ENCODE assay signal across 11 cellular contexts in genomic region chr21:36310016-36310415, GRCh38.
DNase-seq lines count a peak whose midpoint lies in the region; ATAC-seq, FAIRE-seq and TF ChIP-seq lines count a peak whose summit lies in the region.
"Had no signal": no experiment of that assay in that cellular context is flagged by ENCODE, and none has a peak within 500 bp of the region (broad histone marks: within the 10 kb centered on the region; RNA-seq: fewer than 3 reads in every experiment).

No MANE protein-coding gene starts in this region.

- FAIRE-seq in HTR-8/SVneo (lab: Jason Lieb, UNC), result no peak
- FAIRE-seq: A549 had no signal

- ATAC-seq in HG02885 (IDR thresholded peaks at IDR 0.05; ENCODE audit: poor library complexity, unreplicated experiment) (peak; percentile 89), SK-N-SH treated with all-trans-retinoic acid at 6 μM for 48 hours (no peak)
- peak; percentile 98 to 99 for ATAC-seq in activated CD4-positive, CD25-positive, alpha-beta regulatory T cell treated with anti-CD3 and anti-CD28 coated beads, Interleukin-2, amount 50 U/mL, for 24 hours
- ATAC-seq: A549, left ventricle myocardium superior had no signal

- peak; percentile 52 for DNase-seq in activated CD8-positive, alpha-beta memory T cell treated with anti-CD3 and anti-CD28 coated beads for 24 hours
- DNase-seq in activated CD8-positive, alpha-beta memory T cell treated with anti-CD3 and anti-CD28 coated beads, Interleukin-2, amount 50 U/mL, for 4 hours, result no peak
- peak in 2 of 3 donors; percentile 35 to 57 for DNase-seq in stimulated activated CD4-positive, alpha-beta T cell treated with anti-CD3 and anti-CD28 coated beads, TNF-alpha, amount 100 ng/mL, for 48 hours (ENCODE audit: low read depth in 3 of 3)
- DNase-seq in NCI-H748 (lab: John Stamatoyannopoulos, UW; ENCODE audit: unreplicated experiment), result no peak
- DNase-seq in HTR-8/SVneo (ENCODE audit: insufficient read length, low spot score), result no peak
- DNase-seq: erythroblast, left ventricle myocardium superior had no signal

TF ChIP-seq in SK-N-SH treated with all-trans-retinoic acid at 6 μM for 48 hours, 23 proteins besides CTCF, POLR2A, EP300 and RAD21:
- no peak for TF ChIP-seq ZNF565 (CRISPR knock-in tag; conservative IDR thresholded peaks at IDR 0.05; ENCODE audit: low read depth)
- no peak for TF ChIP-seq CSDC2 (CRISPR knock-in tag; IDR thresholded peaks at IDR 0.05)

Comparison
In these comparisons a context has a peak if more than half of its experiments do, and no peak if none do; other contexts are left out.
1. DNase-seq: peak in activated CD8-positive, alpha-beta memory T cell treated with anti-CD3 and anti-CD28 coated beads for 24 hours (single experiment) and stimulated activated CD4-positive, alpha-beta T cell treated with anti-CD3 and anti-CD28 coated beads, TNF-alpha, amount 100 ng/mL, for 48 hours (2 of 3); none in activated CD8-positive, alpha-beta memory T cell treated with anti-CD3 and anti-CD28 coated beads, Interleukin-2, amount 50 U/mL, for 4 hours (single experiment), NCI-H748 (single experiment) and HTR-8/SVneo (single experiment).